ENCODE assay signal across 20 cellular contexts in genomic region chr7:157622408-157623221, GRCh38.
DNase-seq lines count a peak whose midpoint lies in the region; ATAC-seq and TF ChIP-seq lines count a peak whose summit lies in the region.
"Had no signal": no experiment of that assay in that cellular context is flagged by ENCODE, and none has a peak within 500 bp of the region (broad histone marks: within the 10 kb centered on the region; RNA-seq: fewer than 3 reads in every experiment).

No MANE protein-coding gene starts in this region.

- H3K9ac ChIP-seq in BLaER1 treated with 17β-estradiol and CSF1 and Interleukin-3, amounts not matched to agents 10 nM and 100 nM = no peak overlapping the region
- no peak overlapping the region for H3K9ac ChIP-seq in neural progenitor cell

- peaks cover 0 to 10% (median 0%) of the 10 kb centered on the region in 11 experiments; a peak in 6 of 22 replicates for H3K27me3 ChIP-seq in BLaER1 treated with 17β-estradiol and CSF1 and Interleukin-3, amounts not matched to agents 10 nM and 100 nM
- peaks cover 11% of the 10 kb centered on the region for H3K27me3 ChIP-seq in neural progenitor cell

- H3K27ac Mint-ChIP-seq in neural progenitor cell = peak overlapping the region; percentile 78
- H3K27ac Mint-ChIP-seq: GM23338 had no signal

- peaks cover 65% of the 10 kb centered on the region for H3K36me3 Mint-ChIP-seq in neural progenitor cell

- ATAC-seq in activated CD4-positive, CD25-positive, alpha-beta regulatory T cell treated with anti-CD3 and anti-CD28 coated beads, Interleukin-2, amount 50 U/mL, for 24 hours = no peak
- no peak for ATAC-seq in HG03571 (IDR thresholded peaks at IDR 0.05; ENCODE audit: unreplicated experiment)
- ATAC-seq: GM23338, K562 had no signal

- no peaks in the 10 kb centered on the region for H3K9me3 ChIP-seq in BLaER1 treated with 17β-estradiol and CSF1 and Interleukin-3, amounts not matched to agents 10 nM and 100 nM (replicated peaks in 1 of 11)
- H3K9me3 ChIP-seq in neural progenitor cell (ENCODE audit: low read depth) = no peaks in the 10 kb centered on the region

- H3K79me2 ChIP-seq in neural progenitor cell (ENCODE audit: low read depth) = no peaks in the 10 kb centered on the region

- H3K36me3 ChIP-seq in BLaER1 treated with 17β-estradiol and CSF1 and Interleukin-3, amounts not matched to agents 10 nM and 100 nM = no peaks in the 10 kb centered on the region
- no peaks in the 10 kb centered on the region for H3K36me3 ChIP-seq in neural progenitor cell

- DNase-seq in activated CD4-positive, CD25-positive, alpha-beta regulatory T cell treated with anti-CD3 and anti-CD28 coated beads, Interleukin-2, amount 50 U/mL, for 72 hours = peak; percentile 27
- peak; percentile 59 for DNase-seq in choroid plexus epithelial cell (ENCODE audit: low read depth)
- DNase-seq in neural progenitor cell (ENCODE audit: low spot score) = no peak
- DNase-seq in GM19238 (ENCODE audit: insufficient read length, low spot score) = no peak
- DNase-seq in NCI-H1105 treated with DMSO at 0.1 percent for 48 hours (lab: John Stamatoyannopoulos, UW) = no peak
- DNase-seq: 8988T; C1 segment of cervical spinal cord; Calu3; DMS79; NCI-H1105; NCI-H187; NCI-H69; NK-92 treated with Interleukin-12 subunit alpha and Interleukin-12 subunit beta, amount 100 ng/mL, for 24 hours; OCI-M1; RPMI8226 had no signal

- peak overlapping the region in 9 of 11 experiments; percentile 2 to 53 (median 37); a peak in 17 of 22 replicates for H3K4me2 ChIP-seq in BLaER1 treated with 17β-estradiol and CSF1 and Interleukin-3, amounts not matched to agents 10 nM and 100 nM
- H3K4me2 ChIP-seq in neural progenitor cell = no peak overlapping the region
- H3K4me2 ChIP-seq: GM23338 had no signal

- peaks cover 0 to 3% (median 0%) of the 10 kb centered on the region in 11 experiments; a peak in 3 of 22 replicates for H4K20me1 ChIP-seq in BLaER1 treated with 17β-estradiol and CSF1 and Interleukin-3, amounts not matched to agents 10 nM and 100 nM
- H4K20me1 ChIP-seq in neural progenitor cell (ENCODE audit: low read depth) = no peaks in the 10 kb centered on the region

- H3K9me3 Mint-ChIP-seq in neural progenitor cell = no peaks in the 10 kb centered on the region

- no peak overlapping the region for H3K4me3 Mint-ChIP-seq in neural progenitor cell
- H3K4me3 Mint-ChIP-seq: GM23338 had no signal

- no peaks in the 10 kb centered on the region for H3F3A ChIP-seq in neural progenitor cell (ENCODE audit: low read depth)

- peaks cover 2% of the 10 kb centered on the region for H3K27me3 Mint-ChIP-seq in neural progenitor cell (ENCODE audit: insufficient read depth, low read depth)

- H2AFZ ChIP-seq in neural progenitor cell (replicated peaks) = no peak overlapping the region
- H2AFZ ChIP-seq: GM23338 had no signal

- no peak for TF ChIP-seq CTCF in choroid plexus epithelial cell (conservative IDR thresholded peaks at IDR 0.05; ENCODE audit: low read depth, low read length)
- TF ChIP-seq CTCF in neural progenitor cell (IDR thresholded peaks at IDR 0.05) = no peak

- no peak overlapping the region for H3K4me3 ChIP-seq in BLaER1 treated with 17β-estradiol and CSF1 and Interleukin-3, amounts not matched to agents 10 nM and 100 nM
- H3K4me3 ChIP-seq in choroid plexus epithelial cell (ENCODE audit: low read depth, low read length) (no peak overlapping the region), neural progenitor cell (no peak overlapping the region)
- H3K4me3 ChIP-seq: GM23338, K562 had no signal

- H3K4me1 ChIP-seq in BLaER1 treated with 17β-estradiol and CSF1 and Interleukin-3, amounts not matched to agents 10 nM and 100 nM = peaks cover 15 to 54% (median 39%) of the 10 kb centered on the region in 10 experiments
- H3K4me1 ChIP-seq in neural progenitor cell = no peaks in the 10 kb centered on the region

- no peak overlapping the region for H3K27ac ChIP-seq in BLaER1 treated with 17β-estradiol and CSF1 and Interleukin-3, amounts not matched to agents 10 nM and 100 nM
- no peak overlapping the region for H3K27ac ChIP-seq in neural progenitor cell

- H3K4me1 Mint-ChIP-seq in neural progenitor cell = peaks cover 7% of the 10 kb centered on the region
- H3K4me1 Mint-ChIP-seq: GM23338 had no signal

Comparison
In these comparisons a context has a peak if more than half of its experiments do, and no peak if none do; other contexts are left out.
1. DNase-seq: peak in activated CD4-positive, CD25-positive, alpha-beta regulatory T cell treated with anti-CD3 and anti-CD28 coated beads, Interleukin-2, amount 50 U/mL, for 72 hours (single experiment) and choroid plexus epithelial cell (single experiment); none in neural progenitor cell (single experiment), GM19238 (single experiment) and NCI-H1105 treated with DMSO at 0.1 percent for 48 hours (single experiment).